In the genomic region with DNA sequence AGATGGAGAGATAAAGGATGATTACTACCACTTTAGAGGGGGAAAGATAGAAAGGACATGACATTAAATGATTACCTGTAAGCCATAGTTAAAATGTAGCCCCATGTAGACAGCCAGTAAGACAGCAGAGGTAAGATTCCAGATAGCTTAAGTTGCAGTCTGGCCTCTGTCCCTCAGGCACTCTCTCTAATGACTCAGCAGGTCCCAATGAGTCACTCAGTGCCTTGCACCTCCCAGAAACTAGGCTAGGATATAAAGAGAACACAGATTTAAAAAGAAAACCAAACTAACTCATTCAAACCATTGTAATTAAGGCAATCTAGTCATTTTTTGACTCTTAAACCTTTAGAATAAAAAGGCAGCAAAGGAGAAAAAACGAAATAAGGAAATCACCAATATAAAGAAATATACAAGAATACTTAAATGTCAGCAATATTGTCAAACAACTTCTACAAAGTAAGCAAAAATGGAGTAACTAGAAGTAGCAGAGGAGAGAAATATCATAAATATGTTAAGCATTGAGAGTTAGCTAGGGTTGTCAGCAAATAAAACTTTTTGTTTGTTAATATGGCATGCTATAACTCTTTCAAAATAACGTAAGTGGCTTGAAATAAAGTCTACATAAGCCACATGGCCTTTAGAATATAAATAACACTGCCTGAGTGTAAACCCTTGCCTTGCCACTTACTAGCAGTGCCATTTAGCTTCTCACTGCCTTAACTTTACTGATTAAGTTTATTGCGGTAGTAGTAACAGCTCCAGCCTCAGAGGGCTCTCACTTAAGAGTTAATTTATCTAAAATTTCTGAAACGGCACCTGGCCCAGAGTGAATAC, we compare ENCODE assay signal across 2 cellular contexts.
A peak's percentile ranks its signal among the peaks of the same experiment; 100 is the strongest.
TF ChIP-seq lines count a peak whose summit lies in the region.

No MANE protein-coding gene starts in this region.

TF ChIP-seq in GM12878, 131 proteins besides CTCF, POLR2A, EP300 and RAD21:
- TF ChIP-seq, protein P1, sequence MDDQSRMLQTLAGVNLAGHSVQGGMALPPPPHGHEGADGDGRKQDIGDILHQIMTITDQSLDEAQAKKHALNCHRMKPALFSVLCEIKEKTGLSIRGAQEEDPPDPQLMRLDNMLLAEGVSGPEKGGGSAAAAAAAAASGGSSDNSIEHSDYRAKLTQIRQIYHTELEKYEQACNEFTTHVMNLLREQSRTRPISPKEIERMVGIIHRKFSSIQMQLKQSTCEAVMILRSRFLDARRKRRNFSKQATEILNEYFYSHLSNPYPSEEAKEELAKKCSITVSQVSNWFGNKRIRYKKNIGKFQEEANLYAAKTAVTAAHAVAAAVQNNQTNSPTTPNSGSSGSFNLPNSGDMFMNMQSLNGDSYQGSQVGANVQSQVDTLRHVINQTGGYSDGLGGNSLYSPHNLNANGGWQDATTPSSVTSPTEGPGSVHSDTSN (IDR thresholded peaks at IDR 0.05; ENCODE audit: insufficient replicate concordance, low read depth, low read length), result no peak
- TF ChIP-seq STAT1 (conservative IDR thresholded peaks at IDR 0.05) (no peak), POU2F2 (IDR thresholded peaks at IDR 0.05; ENCODE audit: borderline replicate concordance, low read depth, low read length) (no peak), CBFB (IDR thresholded peaks at IDR 0.05; ENCODE audit: low read depth) (no peak), ZNF24 (IDR thresholded peaks at IDR 0.05) (no peak), SRF (IDR thresholded peaks at IDR 0.05; ENCODE audit: low read depth in 2 of 2, low read length in 2 of 2) (no peak), SREBF2 (IDR thresholded peaks at IDR 0.05; ENCODE audit: low read length) (no peak), BMI1 (IDR thresholded peaks at IDR 0.05; ENCODE audit: borderline replicate concordance) (no peak), WRNIP1 (IDR thresholded peaks at IDR 0.05; ENCODE audit: borderline replicate concordance, low read depth, low read length) (no peak), SMAD5 (IDR thresholded peaks at IDR 0.05; ENCODE audit: low read depth) (no peak), CHD4 (IDR thresholded peaks at IDR 0.05) (no peak), PAX8 (IDR thresholded peaks at IDR 0.05) (no peak), CBX3 (IDR thresholded peaks at IDR 0.05; ENCODE audit: borderline replicate concordance, low read depth) (no peak)
- TF ChIP-seq, protein P2, sequence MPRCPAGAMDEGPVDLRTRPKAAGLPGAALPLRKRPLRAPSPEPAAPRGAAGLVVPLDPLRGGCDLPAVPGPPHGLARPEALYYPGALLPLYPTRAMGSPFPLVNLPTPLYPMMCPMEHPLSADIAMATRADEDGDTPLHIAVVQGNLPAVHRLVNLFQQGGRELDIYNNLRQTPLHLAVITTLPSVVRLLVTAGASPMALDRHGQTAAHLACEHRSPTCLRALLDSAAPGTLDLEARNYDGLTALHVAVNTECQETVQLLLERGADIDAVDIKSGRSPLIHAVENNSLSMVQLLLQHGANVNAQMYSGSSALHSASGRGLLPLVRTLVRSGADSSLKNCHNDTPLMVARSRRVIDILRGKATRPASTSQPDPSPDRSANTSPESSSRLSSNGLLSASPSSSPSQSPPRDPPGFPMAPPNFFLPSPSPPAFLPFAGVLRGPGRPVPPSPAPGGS (IDR thresholded peaks at IDR 0.05; ENCODE audit: borderline replicate concordance, insufficient read depth, low read depth, low read length, poor library complexity, severe bottlenecking), result no peak
- TF ChIP-seq, protein P3, sequence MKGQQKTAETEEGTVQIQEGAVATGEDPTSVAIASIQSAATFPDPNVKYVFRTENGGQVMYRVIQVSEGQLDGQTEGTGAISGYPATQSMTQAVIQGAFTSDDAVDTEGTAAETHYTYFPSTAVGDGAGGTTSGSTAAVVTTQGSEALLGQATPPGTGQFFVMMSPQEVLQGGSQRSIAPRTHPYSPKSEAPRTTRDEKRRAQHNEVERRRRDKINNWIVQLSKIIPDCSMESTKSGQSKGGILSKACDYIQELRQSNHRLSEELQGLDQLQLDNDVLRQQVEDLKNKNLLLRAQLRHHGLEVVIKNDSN (IDR thresholded peaks at IDR 0.05; ENCODE audit: borderline replicate concordance, extremely low read length, insufficient read depth, low read depth, low read length), result no peak

TF ChIP-seq in HepG2, 621 proteins besides CTCF, POLR2A, EP300 and RAD21 (continues in another document):
- TF ChIP-seq FOXC1 (CRISPR knock-in tag; IDR thresholded peaks at IDR 0.05; ENCODE audit: borderline replicate concordance), result no peak
- no peak for TF ChIP-seq TEAD2 (CRISPR knock-in tag; IDR thresholded peaks at IDR 0.05)
- no peak for TF ChIP-seq MED8 (CRISPR knock-in tag; IDR thresholded peaks at IDR 0.05; ENCODE audit: insufficient replicate concordance)
- TF ChIP-seq, protein P4, sequence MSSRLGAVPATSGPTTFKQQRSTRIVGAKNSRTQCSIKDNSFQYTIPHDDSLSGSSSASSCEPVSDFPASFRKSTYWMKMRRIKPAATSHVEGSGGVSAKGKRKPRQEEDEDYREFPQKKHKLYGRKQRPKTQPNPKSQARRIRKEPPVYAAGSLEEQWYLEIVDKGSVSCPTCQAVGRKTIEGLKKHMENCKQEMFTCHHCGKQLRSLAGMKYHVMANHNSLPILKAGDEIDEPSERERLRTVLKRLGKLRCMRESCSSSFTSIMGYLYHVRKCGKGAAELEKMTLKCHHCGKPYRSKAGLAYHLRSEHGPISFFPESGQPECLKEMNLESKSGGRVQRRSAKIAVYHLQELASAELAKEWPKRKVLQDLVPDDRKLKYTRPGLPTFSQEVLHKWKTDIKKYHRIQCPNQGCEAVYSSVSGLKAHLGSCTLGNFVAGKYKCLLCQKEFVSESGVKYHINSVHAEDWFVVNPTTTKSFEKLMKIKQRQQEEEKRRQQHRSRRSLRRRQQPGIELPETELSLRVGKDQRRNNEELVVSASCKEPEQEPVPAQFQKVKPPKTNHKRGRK (CRISPR knock-in tag; IDR thresholded peaks at IDR 0.05), result no peak
- TF ChIP-seq, protein P5, sequence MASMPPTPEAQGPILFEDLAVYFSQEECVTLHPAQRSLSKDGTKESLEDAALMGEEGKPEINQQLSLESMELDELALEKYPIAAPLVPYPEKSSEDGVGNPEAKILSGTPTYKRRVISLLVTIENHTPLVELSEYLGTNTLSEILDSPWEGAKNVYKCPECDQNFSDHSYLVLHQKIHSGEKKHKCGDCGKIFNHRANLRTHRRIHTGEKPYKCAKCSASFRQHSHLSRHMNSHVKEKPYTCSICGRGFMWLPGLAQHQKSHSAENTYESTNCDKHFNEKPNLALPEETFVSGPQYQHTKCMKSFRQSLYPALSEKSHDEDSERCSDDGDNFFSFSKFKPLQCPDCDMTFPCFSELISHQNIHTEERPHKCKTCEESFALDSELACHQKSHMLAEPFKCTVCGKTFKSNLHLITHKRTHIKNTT (CRISPR knock-in tag; IDR thresholded peaks at IDR 0.05), result no peak
- no peak for TF ChIP-seq ZNF746 (CRISPR knock-in tag; IDR thresholded peaks at IDR 0.05)
- no peak for TF ChIP-seq NFYB (CRISPR knock-in tag; IDR thresholded peaks at IDR 0.05)
- no peak for TF ChIP-seq AGO2 (optimal IDR thresholded peaks at IDR 0.05; ENCODE audit: low read depth, low read length)
- no peak for TF ChIP-seq ZNF564 (CRISPR knock-in tag; IDR thresholded peaks at IDR 0.05)
- no peak for TF ChIP-seq NCOA2 (CRISPR knock-in tag; IDR thresholded peaks at IDR 0.05)
- TF ChIP-seq SMYD3 (CRISPR knock-in tag; IDR thresholded peaks at IDR 0.05), result no peak
- no peak for TF ChIP-seq ZNF34 (CRISPR knock-in tag; IDR thresholded peaks at IDR 0.05; ENCODE audit: borderline replicate concordance)
- no peak for TF ChIP-seq MIER2 (CRISPR knock-in tag; IDR thresholded peaks at IDR 0.05)
- TF ChIP-seq ZNF33A (CRISPR knock-in tag; IDR thresholded peaks at IDR 0.05; ENCODE audit: borderline replicate concordance), result no peak
- no peak for TF ChIP-seq CEBPB (IDR thresholded peaks at IDR 0.05; ENCODE audit: borderline replicate concordance, low read depth, low read length)
- TF ChIP-seq ZBTB3 (CRISPR knock-in tag; IDR thresholded peaks at IDR 0.05; ENCODE audit: borderline replicate concordance, low read depth), result no peak
- TF ChIP-seq ZNF234 (CRISPR knock-in tag; conservative IDR thresholded peaks at IDR 0.05), result no peak
- no peak for TF ChIP-seq KDM5A (IDR thresholded peaks at IDR 0.05; ENCODE audit: borderline replicate concordance, low read length)
- TF ChIP-seq CBFB (CRISPR knock-in tag; IDR thresholded peaks at IDR 0.05), result no peak
- TF ChIP-seq CREM (IDR thresholded peaks at IDR 0.05), result peak; percentile 14; the same call in 1 of the 2 replicates
- TF ChIP-seq CREM (CRISPR knock-in tag; IDR thresholded peaks at IDR 0.05), result no peak
- TF ChIP-seq ZNF652 (CRISPR knock-in tag; IDR thresholded peaks at IDR 0.05; ENCODE audit: borderline replicate concordance, low read depth), result no peak
- no peak for TF ChIP-seq FOXP1 (IDR thresholded peaks at IDR 0.05)
- TF ChIP-seq FOXP1 (CRISPR knock-in tag; IDR thresholded peaks at IDR 0.05), result no peak
- no peak for TF ChIP-seq ZBTB1 (CRISPR knock-in tag; IDR thresholded peaks at IDR 0.05; ENCODE audit: borderline replicate concordance)
- no peak for TF ChIP-seq ZNF263 (CRISPR knock-in tag; IDR thresholded peaks at IDR 0.05)
- TF ChIP-seq ZNF879 (CRISPR knock-in tag; IDR thresholded peaks at IDR 0.05), result no peak
- no peak for TF ChIP-seq ZNF12 (CRISPR knock-in tag; IDR thresholded peaks at IDR 0.05)
- TF ChIP-seq, protein P6, sequence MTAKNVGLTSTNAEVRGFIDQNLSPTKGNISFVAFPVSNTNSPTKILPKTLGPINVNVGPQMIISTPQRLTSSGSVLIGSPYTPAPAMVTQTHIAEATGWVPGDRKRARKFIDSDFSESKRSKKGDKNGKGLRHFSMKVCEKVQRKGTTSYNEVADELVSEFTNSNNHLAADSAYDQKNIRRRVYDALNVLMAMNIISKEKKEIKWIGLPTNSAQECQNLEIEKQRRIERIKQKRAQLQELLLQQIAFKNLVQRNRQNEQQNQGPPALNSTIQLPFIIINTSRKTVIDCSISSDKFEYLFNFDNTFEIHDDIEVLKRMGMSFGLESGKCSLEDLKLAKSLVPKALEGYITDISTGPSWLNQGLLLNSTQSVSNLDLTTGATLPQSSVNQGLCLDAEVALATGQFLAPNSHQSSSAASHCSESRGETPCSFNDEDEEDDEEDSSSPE (CRISPR knock-in tag; IDR thresholded peaks at IDR 0.05), result no peak
- TF ChIP-seq, protein P7, sequence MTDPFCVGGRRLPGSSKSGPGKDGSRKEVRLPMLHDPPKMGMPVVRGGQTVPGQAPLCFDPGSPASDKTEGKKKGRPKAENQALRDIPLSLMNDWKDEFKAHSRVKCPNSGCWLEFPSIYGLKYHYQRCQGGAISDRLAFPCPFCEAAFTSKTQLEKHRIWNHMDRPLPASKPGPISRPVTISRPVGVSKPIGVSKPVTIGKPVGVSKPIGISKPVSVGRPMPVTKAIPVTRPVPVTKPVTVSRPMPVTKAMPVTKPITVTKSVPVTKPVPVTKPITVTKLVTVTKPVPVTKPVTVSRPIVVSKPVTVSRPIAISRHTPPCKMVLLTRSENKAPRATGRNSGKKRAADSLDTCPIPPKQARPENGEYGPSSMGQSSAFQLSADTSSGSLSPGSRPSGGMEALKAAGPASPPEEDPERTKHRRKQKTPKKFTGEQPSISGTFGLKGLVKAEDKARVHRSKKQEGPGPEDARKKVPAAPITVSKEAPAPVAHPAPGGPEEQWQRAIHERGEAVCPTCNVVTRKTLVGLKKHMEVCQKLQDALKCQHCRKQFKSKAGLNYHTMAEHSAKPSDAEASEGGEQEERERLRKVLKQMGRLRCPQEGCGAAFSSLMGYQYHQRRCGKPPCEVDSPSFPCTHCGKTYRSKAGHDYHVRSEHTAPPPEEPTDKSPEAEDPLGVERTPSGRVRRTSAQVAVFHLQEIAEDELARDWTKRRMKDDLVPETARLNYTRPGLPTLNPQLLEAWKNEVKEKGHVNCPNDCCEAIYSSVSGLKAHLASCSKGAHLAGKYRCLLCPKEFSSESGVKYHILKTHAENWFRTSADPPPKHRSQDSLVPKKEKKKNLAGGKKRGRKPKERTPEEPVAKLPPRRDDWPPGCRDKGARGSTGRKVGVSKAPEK (CRISPR knock-in tag; IDR thresholded peaks at IDR 0.05; ENCODE audit: borderline replicate concordance), result no peak
- TF ChIP-seq, protein P8, sequence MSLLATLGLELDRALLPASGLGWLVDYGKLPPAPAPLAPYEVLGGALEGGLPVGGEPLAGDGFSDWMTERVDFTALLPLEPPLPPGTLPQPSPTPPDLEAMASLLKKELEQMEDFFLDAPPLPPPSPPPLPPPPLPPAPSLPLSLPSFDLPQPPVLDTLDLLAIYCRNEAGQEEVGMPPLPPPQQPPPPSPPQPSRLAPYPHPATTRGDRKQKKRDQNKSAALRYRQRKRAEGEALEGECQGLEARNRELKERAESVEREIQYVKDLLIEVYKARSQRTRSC (CRISPR knock-in tag; IDR thresholded peaks at IDR 0.05; ENCODE audit: low read depth), result no peak
- TF ChIP-seq, protein P9, sequence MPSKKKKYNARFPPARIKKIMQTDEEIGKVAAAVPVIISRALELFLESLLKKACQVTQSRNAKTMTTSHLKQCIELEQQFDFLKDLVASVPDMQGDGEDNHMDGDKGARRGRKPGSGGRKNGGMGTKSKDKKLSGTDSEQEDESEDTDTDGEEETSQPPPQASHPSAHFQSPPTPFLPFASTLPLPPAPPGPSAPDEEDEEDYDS (CRISPR knock-in tag; IDR thresholded peaks at IDR 0.05), result 0 out of 2 replicates have a peak, but pooled peaks have one; percentile 21
- TF ChIP-seq ZNF24 (IDR thresholded peaks at IDR 0.05), result no peak
- no peak for TF ChIP-seq ZNF747 (CRISPR knock-in tag; IDR thresholded peaks at IDR 0.05; ENCODE audit: borderline replicate concordance)
- no peak for TF ChIP-seq MEIS1 (CRISPR knock-in tag; IDR thresholded peaks at IDR 0.05; ENCODE audit: borderline replicate concordance)
- TF ChIP-seq, protein P10, sequence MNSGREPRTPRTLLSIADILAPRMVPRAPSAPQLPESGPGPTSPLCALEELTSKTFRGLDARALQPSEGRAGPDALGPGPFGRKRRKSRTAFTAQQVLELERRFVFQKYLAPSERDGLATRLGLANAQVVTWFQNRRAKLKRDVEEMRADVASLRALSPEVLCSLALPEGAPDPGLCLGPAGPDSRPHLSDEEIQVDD (CRISPR knock-in tag; IDR thresholded peaks at IDR 0.05; ENCODE audit: borderline replicate concordance), result no peak
- TF ChIP-seq ZNF333 (CRISPR knock-in tag; IDR thresholded peaks at IDR 0.05; ENCODE audit: borderline replicate concordance), result no peak
- peak; percentile 73 for TF ChIP-seq FOSL1 (CRISPR knock-in tag; IDR thresholded peaks at IDR 0.05; ENCODE audit: borderline replicate concordance)
- TF ChIP-seq, protein P11, sequence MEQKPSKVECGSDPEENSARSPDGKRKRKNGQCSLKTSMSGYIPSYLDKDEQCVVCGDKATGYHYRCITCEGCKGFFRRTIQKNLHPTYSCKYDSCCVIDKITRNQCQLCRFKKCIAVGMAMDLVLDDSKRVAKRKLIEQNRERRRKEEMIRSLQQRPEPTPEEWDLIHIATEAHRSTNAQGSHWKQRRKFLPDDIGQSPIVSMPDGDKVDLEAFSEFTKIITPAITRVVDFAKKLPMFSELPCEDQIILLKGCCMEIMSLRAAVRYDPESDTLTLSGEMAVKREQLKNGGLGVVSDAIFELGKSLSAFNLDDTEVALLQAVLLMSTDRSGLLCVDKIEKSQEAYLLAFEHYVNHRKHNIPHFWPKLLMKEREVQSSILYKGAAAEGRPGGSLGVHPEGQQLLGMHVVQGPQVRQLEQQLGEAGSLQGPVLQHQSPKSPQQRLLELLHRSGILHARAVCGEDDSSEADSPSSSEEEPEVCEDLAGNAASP (CRISPR knock-in tag; IDR thresholded peaks at IDR 0.05; ENCODE audit: borderline replicate concordance), result no peak
- TF ChIP-seq FOSL2 (CRISPR knock-in tag; IDR thresholded peaks at IDR 0.05), result peak; percentile 98
- peak; percentile 52; the same call in 1 of the 2 replicates for TF ChIP-seq RXRB (CRISPR knock-in tag; IDR thresholded peaks at IDR 0.05; ENCODE audit: borderline replicate concordance)
